Comparison of ENCODE assay signal across 8 cellular contexts in genomic region chrX:47232197-47232802, GRCh38. TPM values are rescaled to one million over a fixed set of nuclear protein-coding genes. Genes with fewer than 3 reads are reported as not detected.
DNase-seq lines count a peak whose midpoint lies in the region; ATAC-seq, FAIRE-seq and TF ChIP-seq lines count a peak whose summit lies in the region.

No MANE protein-coding gene starts in this region.

- dilution Hi-C loops in mammary epithelial cell (cut with HindIII; ENCODE audit: low sequenced_read_pairs) = no loop called here

- no peak for FAIRE-seq in A549 (lab: Jason Lieb, UNC)
- FAIRE-seq in H54 (lab: Jason Lieb, UNC) = no peak

- no peak for TF ChIP-seq EP300 in A549 (IDR thresholded peaks at IDR 0.05)

- intact Hi-C loops in mammary epithelial cell (cut with micrococcal nuclease) = loop anchor here (5.0 kb wide), 2 partner anchors 65 to 130 kb away; no protein-coding TSS in a partner anchor

- no peaks in the 10 kb centered on the region for H4K20me1 ChIP-seq in mammary epithelial cell (ENCODE audit: insufficient read depth, low read length)

- CTCF ChIA-PET in A549 (lab: Yijun Ruan, JAX) (no interaction called here), mammary epithelial cell (lab: Charles Lee; ENCODE audit: low non-redundant PET) (no interaction called here)

- peaks cover 24% of the 10 kb centered on the region for H3K79me2 ChIP-seq in mammary epithelial cell (ENCODE audit: insufficient read depth, low read length)

- DNase-seq in A549 (ENCODE audit: low read depth in 1 of 2, low spot score in 1 of 2) (no peak), mammary epithelial cell (peak; percentile 8), GM13977 (ENCODE audit: low spot score) (no peak), H54 (ENCODE audit: insufficient read length, low spot score) (no peak)
- DNase-seq in stimulated activated CD4-positive, alpha-beta T cell treated with anti-CD3 and anti-CD28 coated beads, Interleukin-4, amount 100 ng/mL, for 4 hours = no peak

- H3K9me3 ChIP-seq in A549 (no peaks in the 10 kb centered on the region), HUES64 (ENCODE audit: insufficient read depth, low read depth, low read length) (no peaks in the 10 kb centered on the region), mammary epithelial cell (replicated peaks; ENCODE audit: insufficient read depth, low read length) (no peaks in the 10 kb centered on the region), mucosa of rectum (ENCODE audit: control insufficient read depth in 2 of 2, low read length in 2 of 2) (no peaks in the 10 kb centered on the region)

- no peak for TF ChIP-seq CTCF in A549 (IDR thresholded peaks at IDR 0.05)
- no peak for TF ChIP-seq CTCF in mammary epithelial cell (conservative IDR thresholded peaks at IDR 0.05 in 1 of 2, IDR thresholded peaks at IDR 0.05 in 1 of 2; ENCODE audit: extremely low read depth in 1 of 2, insufficient read depth in 1 of 2, low read depth in 1 of 2, low read length in 2 of 2)
- no peak for TF ChIP-seq CTCF in GM13977 (IDR thresholded peaks at IDR 0.05; ENCODE audit: extremely low read depth, insufficient read depth, missing control alignments)

- H3K36me3 ChIP-seq in HUES64 (ENCODE audit: insufficient read depth, low read length) (peaks cover 21% of the 10 kb centered on the region), mammary epithelial cell (ENCODE audit: insufficient read depth, low read length) (peaks cover 3% of the 10 kb centered on the region), mucosa of rectum (ENCODE audit: control insufficient read depth in 2 of 2, insufficient read depth in 2 of 2, low read length in 2 of 2) (peaks cover 10 to 12% of the 10 kb centered on the region in 2 donors)

- BruUV-seq in mammary epithelial cell (replicated peaks; lab: Mats Ljungman, UMichigan) = no TSS peak

- H3K27me3 ChIP-seq in HUES64 (ENCODE audit: insufficient read depth, low read length) = no peaks in the 10 kb centered on the region
- H3K27me3 ChIP-seq in mammary epithelial cell (ENCODE audit: insufficient read depth, low read length) = no peaks in the 10 kb centered on the region
- peaks cover 2 to 5% of the 10 kb centered on the region in 2 donors for H3K27me3 ChIP-seq in mucosa of rectum (ENCODE audit: control insufficient read depth in 2 of 2, insufficient read depth in 2 of 2, low read length in 2 of 2)

- H3K27ac ChIP-seq in A549 = peak overlapping the region; percentile 93 to 95
- peak overlapping the region; percentile 99 for H3K27ac ChIP-seq in HUES64 (ENCODE audit: low read depth, low read length)
- H3K27ac ChIP-seq in mammary epithelial cell (ENCODE audit: insufficient read depth, low read depth, low read length) = peak overlapping the region; percentile 96
- H3K27ac ChIP-seq in mucosa of rectum (ENCODE audit: low read depth in 2 of 2, low read length in 2 of 2) = peak overlapping the region; percentile 96 to 98

- in situ Hi-C loops in mammary epithelial cell (cut with MboI; ENCODE audit: low sequenced_read_pairs in 2 of 2) (no loop called here), GM13977 (cut with MboI; ENCODE audit: low pct_unique_long_range_greater_than_20kb, low sequenced_read_pairs, unreplicated experiment) (no loop called here)

- peak overlapping the region; percentile 87 for H3K9ac ChIP-seq in HUES64 (ENCODE audit: low read depth, low read length)
- peak overlapping the region; percentile 89 for H3K9ac ChIP-seq in mammary epithelial cell (ENCODE audit: insufficient read depth, low read length)
- peak overlapping the region; percentile 76 to 91 for H3K9ac ChIP-seq in mucosa of rectum (ENCODE audit: low read depth in 1 of 2, low read length in 2 of 2)

- H2AFZ ChIP-seq in mammary epithelial cell (ENCODE audit: low read depth, low read length) = peak overlapping the region; percentile 22

- ATAC-seq in A549 (no peak), HG02798 (IDR thresholded peaks at IDR 0.05; ENCODE audit: poor library complexity, unreplicated experiment) (no peak)

- POLR2A ChIA-PET in A549 (lab: Yijun Ruan, JAX) = interaction anchor here (0.7 to 3.3 kb wide), 2 partner anchors 14 to 214 kb away, joined by 7 to 43 read pairs; partner anchors contain the start of gene CDK16

- H3K4me2 ChIP-seq in A549 (peak overlapping the region; percentile 93), mammary epithelial cell (ENCODE audit: insufficient read depth, low read depth, low read length) (peak overlapping the region; percentile 70)

- TF ChIP-seq RAD21 in A549 (conservative IDR thresholded peaks at IDR 0.05 in 1 of 2, IDR thresholded peaks at IDR 0.05 in 1 of 2) = no peak

- 74% methylated on average over 7 of the region's 8 CpGs for WGBS in A549 (ENCODE audit: missing lambda C conversion rate)
- WGBS in HUES64 = 61% methylated on average over 8 of the region's 8 CpGs
- WGBS in mammary epithelial cell (ENCODE audit: low coverage, missing lambda C conversion rate) = 63% methylated on average over 8 of the region's 8 CpGs

- TF ChIP-seq POLR2A in A549 (IDR thresholded peaks at IDR 0.05; ENCODE audit: low read length) (no peak), H54 (IDR thresholded peaks at IDR 0.05; ENCODE audit: low read depth, low read length) (no peak)

- H3K4me1 ChIP-seq in A549 (peaks cover 22% of the 10 kb centered on the region), HUES64 (ENCODE audit: insufficient read depth, low read length) (peaks cover 13% of the 10 kb centered on the region; the same call in 1 of the 2 replicates), mammary epithelial cell (ENCODE audit: insufficient read depth, low read length) (peaks cover 10% of the 10 kb centered on the region), mucosa of rectum (ENCODE audit: control insufficient read depth in 2 of 2, insufficient read depth in 2 of 2, low read length in 2 of 2) (peaks cover 0 to 4% of the 10 kb centered on the region in 2 donors)

- H3K4me3 ChIP-seq in A549 (peak overlapping the region; percentile 85), HUES64 (ENCODE audit: low read length) (peak overlapping the region; percentile 91), mammary epithelial cell (replicated peaks in 1 of 3; ENCODE audit: insufficient read depth in 1 of 3, low read depth in 2 of 3, low read length in 3 of 3) (peak overlapping the region; percentile 58 to 66 (median 61)), mucosa of rectum (ENCODE audit: low read length in 2 of 2) (peak overlapping the region; percentile 75 to 78)

TF ChIP-seq in A549, 52 proteins besides CTCF, POLR2A, EP300 and RAD21 (continues in another document):
- TF ChIP-seq RNF2 (IDR thresholded peaks at IDR 0.05; ENCODE audit: borderline replicate concordance, low read depth) = no peak
- no peak for TF ChIP-seq HDAC2 (IDR thresholded peaks at IDR 0.05)
- TF ChIP-seq SMC3 (IDR thresholded peaks at IDR 0.05) = no peak
- no peak for TF ChIP-seq ZC3H11A (IDR thresholded peaks at IDR 0.05)
- TF ChIP-seq E2F6 (IDR thresholded peaks at IDR 0.05; ENCODE audit: borderline replicate concordance, low read depth) = no peak
- no peak for TF ChIP-seq FOSL2 (IDR thresholded peaks at IDR 0.05)
- TF ChIP-seq FOSL2 (CRISPR knock-in tag; IDR thresholded peaks at IDR 0.05) = no peak
- no peak for TF ChIP-seq KDM5A (IDR thresholded peaks at IDR 0.05)
- no peak for TF ChIP-seq RARB (CRISPR knock-in tag; IDR thresholded peaks at IDR 0.05)
- TF ChIP-seq MYC (IDR thresholded peaks at IDR 0.05; ENCODE audit: borderline replicate concordance, low read length) = no peak
- no peak for TF ChIP-seq TFCP2L1 (CRISPR knock-in tag; IDR thresholded peaks at IDR 0.05)
- no peak for TF ChIP-seq ZFP36 (IDR thresholded peaks at IDR 0.05; ENCODE audit: borderline replicate concordance, partially characterized antibody)

RNA-seq across cellular contexts. Expression of gene USP11, which starts 0.5 kb away (rescaled TPM):
- polyA plus RNA-seq in A549 (2011; rRNA removed) = 35.6 and 36.6 TPM in 2 replicates
- 22.2 and 25.4 TPM in 2 replicates for polyA plus RNA-seq in A549 (2012; cell fraction: cytosol; rRNA removed)
- polyA plus RNA-seq in A549 (2012; cell fraction: nucleus; rRNA removed) = 74.3 and 83.3 TPM in 2 replicates
- polyA plus RNA-seq in A549 (2017; fragmentation: RNase III; extraction: RNeasy Plus Mini Kit Qiagen cat#74134 plus additional on column Dnase treatment) = 43.5 to 53.3 TPM (median 50.0 TPM) in 3 replicates
- polyA minus RNA-seq in A549 (2011; rRNA and poly(A)+ RNA removed) = 122 and 133 TPM in 2 replicates
- polyA plus RNA-seq in HUES64 (2013, experiment 1 of 2) = 51.5 TPM
- polyA plus RNA-seq in HUES64 (2013, experiment 2 of 2) = 59.5 TPM
- 10 to 100 TPM; 23.7 to 27.3 TPM for total RNA-seq in mammary epithelial cell
- 14.2 TPM for polyA plus RNA-seq in mammary epithelial cell
- 71.7 TPM for polyA minus RNA-seq in mammary epithelial cell

RNA-seq across cellular contexts. Expression of gene CDK16, which starts 13.8 kb away (rescaled TPM):
- polyA plus RNA-seq in A549 (2011; rRNA removed) = 111 and 121 TPM in 2 replicates
- 141 and 147 TPM in 2 replicates for polyA plus RNA-seq in A549 (2012; cell fraction: cytosol; rRNA removed)
- 280 and 320 TPM in 2 replicates for polyA plus RNA-seq in A549 (2012; cell fraction: nucleus; rRNA removed)
- 101 to 115 TPM (median 105 TPM) in 3 replicates for polyA plus RNA-seq in A549 (2017; fragmentation: RNase III; extraction: RNeasy Plus Mini Kit Qiagen cat#74134 plus additional on column Dnase treatment)
- polyA minus RNA-seq in A549 (2011; rRNA and poly(A)+ RNA removed) = 268 and 280 TPM in 2 replicates
- polyA plus RNA-seq in HUES64 (2013, experiment 1 of 2) = 77.0 TPM
- polyA plus RNA-seq in HUES64 (2013, experiment 2 of 2) = 92.2 TPM
- total RNA-seq in mammary epithelial cell = 100 to 1,000 TPM; 110 to 163 TPM
- 176 TPM for polyA plus RNA-seq in mammary epithelial cell
- 203 TPM for polyA minus RNA-seq in mammary epithelial cell

RNA-seq across cellular contexts. Expression of gene UBA1, which starts 38.7 kb away (rescaled TPM):
- 160 and 192 TPM in 2 replicates for polyA plus RNA-seq in A549 (2011; rRNA removed)
- polyA plus RNA-seq in A549 (2012; cell fraction: cytosol; rRNA removed) = 266 and 294 TPM in 2 replicates
- 588 and 645 TPM in 2 replicates for polyA plus RNA-seq in A549 (2012; cell fraction: nucleus; rRNA removed)
- 188 to 196 TPM (median 192 TPM) in 3 replicates for polyA plus RNA-seq in A549 (2017; fragmentation: RNase III; extraction: RNeasy Plus Mini Kit Qiagen cat#74134 plus additional on column Dnase treatment)
- polyA minus RNA-seq in A549 (2011; rRNA and poly(A)+ RNA removed) = 293 and 297 TPM in 2 replicates
- 178 TPM for polyA plus RNA-seq in HUES64 (2013, experiment 1 of 2)
- polyA plus RNA-seq in HUES64 (2013, experiment 2 of 2) = 197 TPM
- 100 to 1,000 TPM; 231 to 360 TPM for total RNA-seq in mammary epithelial cell
- 359 TPM for polyA plus RNA-seq in mammary epithelial cell
- polyA minus RNA-seq in mammary epithelial cell = 578 TPM
